20 cellular contexts compared by ENCODE assay signal in genomic region chr6:37480951-37481597, GRCh38. TPM values are rescaled to one million over a fixed set of nuclear protein-coding genes. Genes with fewer than 3 reads are reported as not detected.
DNase-seq lines count a peak whose midpoint lies in the region; ATAC-seq and TF ChIP-seq lines count a peak whose summit lies in the region.
"Had no signal": no experiment of that assay in that cellular context is flagged by ENCODE, and none has a peak within 500 bp of the region (broad histone marks: within the 10 kb centered on the region; RNA-seq: fewer than 3 reads in every experiment).

No MANE protein-coding gene starts in this region.

- H3K27ac Mint-ChIP-seq in activated T-helper 17 cell treated with anti-CD3 and anti-CD28 coated beads, Interleukin-2, amount 50 U/mL, for 72 hours: peak overlapping the region; percentile 10
- H3K27ac Mint-ChIP-seq in CD8-positive, alpha-beta T cell: no peak overlapping the region
- H3K27ac Mint-ChIP-seq: activated B cell treated with CpG ODN at 0.5 μM for 24 hours; activated naive CD8-positive, alpha-beta T cell had no signal

- H3K9ac ChIP-seq in DND-41 (ENCODE audit: low read depth, low read length): no peak overlapping the region

- H3K4me3 ChIP-seq in DND-41 (ENCODE audit: low read depth in 1 of 2, low read length in 2 of 2): no peak overlapping the region
- no peak overlapping the region for H3K4me3 ChIP-seq in CD8-positive, alpha-beta T cell (ENCODE audit: low read depth, low read length)
- H3K4me3 ChIP-seq: breast epithelium, dorsolateral prefrontal cortex, esophagus squamous epithelium, MG63, thoracic aorta had no signal

- H3K4me1 ChIP-seq in DND-41 (ENCODE audit: insufficient read depth, low read length): no peaks in the 10 kb centered on the region
- peaks cover 9% of the 10 kb centered on the region for H3K4me1 ChIP-seq in CD8-positive, alpha-beta T cell (ENCODE audit: insufficient read depth, low read length)
- H3K4me1 ChIP-seq: breast epithelium had no signal

- intact Hi-C loops in CD8-positive, alpha-beta T cell (cut with DNase I, micrococcal nuclease): loop anchor here in 1 of 2 experiments (5.0 to 10.0 kb wide), 2 partner anchors 99 to 1194 kb away; no protein-coding TSS in a partner anchor

- peaks cover 5% of the 10 kb centered on the region for H3K4me1 Mint-ChIP-seq in activated T-helper 17 cell treated with anti-CD3 and anti-CD28 coated beads, Interleukin-2, amount 50 U/mL, for 72 hours
- peaks cover 1% of the 10 kb centered on the region for H3K4me1 Mint-ChIP-seq in CD8-positive, alpha-beta T cell (ENCODE audit: low read depth)
- H3K4me1 Mint-ChIP-seq: activated B cell treated with CpG ODN at 0.5 μM for 24 hours had no signal

- CTCF ChIA-PET in CD8-positive, alpha-beta T cell (lab: Charles Lee): interaction anchor here (0.8 to 10.0 kb wide), 5 partner anchors 9 to 211 kb away, joined by 3 to 191 read pairs (median 5); no protein-coding TSS in a partner anchor

- no peaks in the 10 kb centered on the region for H3K27me3 Mint-ChIP-seq in activated T-helper 17 cell treated with anti-CD3 and anti-CD28 coated beads, Interleukin-2, amount 50 U/mL, for 72 hours
- no peaks in the 10 kb centered on the region for H3K27me3 Mint-ChIP-seq in CD8-positive, alpha-beta T cell (ENCODE audit: low read depth)
- H3K27me3 Mint-ChIP-seq: activated B cell treated with CpG ODN at 0.5 μM for 24 hours; activated naive CD8-positive, alpha-beta T cell had no signal

- no peak overlapping the region for H2AFZ ChIP-seq in DND-41 (ENCODE audit: low read depth, low read length)

- peaks cover 2% of the 10 kb centered on the region for H3K79me2 ChIP-seq in DND-41 (ENCODE audit: insufficient read depth, low read length)

- no peaks in the 10 kb centered on the region for H3K9me3 Mint-ChIP-seq in activated T-helper 17 cell treated with anti-CD3 and anti-CD28 coated beads, Interleukin-2, amount 50 U/mL, for 72 hours
- H3K9me3 Mint-ChIP-seq in CD8-positive, alpha-beta T cell: no peaks in the 10 kb centered on the region
- H3K9me3 Mint-ChIP-seq: activated B cell treated with CpG ODN at 0.5 μM for 24 hours had no signal

- H3K4me2 ChIP-seq in DND-41 (ENCODE audit: insufficient read depth, low read length): no peak overlapping the region

- H4K20me1 ChIP-seq in DND-41 (ENCODE audit: insufficient read depth, low read length): peaks cover 24% of the 10 kb centered on the region

- POLR2A ChIA-PET in CD8-positive, alpha-beta T cell (lab: Charles Lee): no interaction called here

- peaks cover 75% of the 10 kb centered on the region for H3K36me3 Mint-ChIP-seq in activated T-helper 17 cell treated with anti-CD3 and anti-CD28 coated beads, Interleukin-2, amount 50 U/mL, for 72 hours (ENCODE audit: low read depth)
- H3K36me3 Mint-ChIP-seq in CD8-positive, alpha-beta T cell: peaks cover 68% of the 10 kb centered on the region
- H3K36me3 Mint-ChIP-seq: activated naive CD8-positive, alpha-beta T cell had no signal

- H3K36me3 ChIP-seq in DND-41 (ENCODE audit: insufficient read depth, low read length): peaks cover 91% of the 10 kb centered on the region
- peaks cover 39% of the 10 kb centered on the region for H3K36me3 ChIP-seq in CD8-positive, alpha-beta T cell (ENCODE audit: insufficient read depth, low read length)
- H3K36me3 ChIP-seq: breast epithelium had no signal

- no peaks in the 10 kb centered on the region for H3K9me3 ChIP-seq in DND-41 (ENCODE audit: insufficient read depth, low read length, severe bottlenecking)
- H3K9me3 ChIP-seq in CD8-positive, alpha-beta T cell (ENCODE audit: low read length): no peaks in the 10 kb centered on the region
- H3K9me3 ChIP-seq: breast epithelium, esophagus squamous epithelium, MG63, thoracic aorta had no signal

- H3K4me3 Mint-ChIP-seq in activated T-helper 17 cell treated with anti-CD3 and anti-CD28 coated beads, Interleukin-2, amount 50 U/mL, for 72 hours: no peak overlapping the region
- H3K4me3 Mint-ChIP-seq in CD8-positive, alpha-beta T cell: no peak overlapping the region
- H3K4me3 Mint-ChIP-seq: activated B cell treated with CpG ODN at 0.5 μM for 24 hours; activated naive CD8-positive, alpha-beta T cell had no signal

- ATAC-seq in DND-41 (ENCODE audit: insufficient read depth, low read depth): no peak
- no peak for ATAC-seq in activated T-helper 17 cell treated with anti-CD3 and anti-CD28 coated beads, Interleukin-2, amount 50 U/mL, for 72 hours (replicated peaks)
- ATAC-seq in GM18868 (IDR thresholded peaks at IDR 0.05; ENCODE audit: unreplicated experiment): no peak
- no peak for ATAC-seq in GM18858 (IDR thresholded peaks at IDR 0.05; ENCODE audit: unreplicated experiment)
- ATAC-seq in CD8-positive, alpha-beta T cell: no peak

- TF ChIP-seq CTCF in DND-41 (IDR thresholded peaks at IDR 0.05; ENCODE audit: borderline replicate concordance, extremely low read depth, low read length, poor library complexity, severe bottlenecking): peak; percentile 12
- no peak for TF ChIP-seq CTCF in CD8-positive, alpha-beta T cell (IDR thresholded peaks at IDR 0.05)

- H3K27ac ChIP-seq in DND-41 (ENCODE audit: low read length): no peak overlapping the region
- no peak overlapping the region for H3K27ac ChIP-seq in CD8-positive, alpha-beta T cell (ENCODE audit: low read depth, low read length)
- H3K27ac ChIP-seq: breast epithelium, esophagus squamous epithelium, thoracic aorta had no signal

- H3K27me3 ChIP-seq in DND-41 (ENCODE audit: insufficient read depth, low read length, poor library complexity): no peaks in the 10 kb centered on the region
- H3K27me3 ChIP-seq in CD8-positive, alpha-beta T cell (ENCODE audit: insufficient read depth, low read length): no peaks in the 10 kb centered on the region
- H3K27me3 ChIP-seq: breast epithelium, dorsolateral prefrontal cortex, esophagus squamous epithelium, MG63 had no signal

- DNase-seq in DND-41 (no peak), NCI-H1092 (lab: John Stamatoyannopoulos, UW) (peak; percentile 87), iPS-NIHi7 (ENCODE audit: extremely low spot score) (peak; percentile 36)
- no peak for DNase-seq in CD8-positive, alpha-beta T cell
- DNase-seq: activated B cell treated with CpG ODN at 0.5 μM for 24 hours; dorsolateral prefrontal cortex; esophagus squamous epithelium; kidney glomerular epithelial cell; MG63; midbrain; NCI-H2171; NK-92 treated with Interleukin-12 subunit alpha and Interleukin-12 subunit beta, amount 100 ng/mL, for 24 hours; occipital lobe; stimulated activated CD4-positive, alpha-beta T cell treated with anti-CD3 and anti-CD28 coated beads, Interleukin-4, amount 100 ng/mL, for 1 hour had no signal

RNA-seq across cellular contexts. Expression of gene CCDC167, which starts 18.6 kb away (rescaled TPM):
- total RNA-seq in activated T-helper 17 cell treated with anti-CD3 and anti-CD28 coated beads, Interleukin-2, amount 50 U/mL, for 72 hours: 10 to 100 TPM; 39.2 to 78.5 TPM
- 1 to 10 TPM; 5.4 to 6.2 TPM for total RNA-seq in CD8-positive, alpha-beta T cell

RNA-seq across cellular contexts. Expression of gene CMTR1, which starts 48.1 kb away (rescaled TPM):
- total RNA-seq in activated T-helper 17 cell treated with anti-CD3 and anti-CD28 coated beads, Interleukin-2, amount 50 U/mL, for 72 hours: 10 to 100 TPM; 37.8 to 51.8 TPM
- total RNA-seq in CD8-positive, alpha-beta T cell: 10 to 100 TPM; 74.8 to 79.5 TPM

Comparison
In these comparisons a context has a peak if more than half of its experiments do, and no peak if none do; other contexts are left out.
1. DNase-seq: peak in NCI-H1092 (single experiment) and iPS-NIHi7 (single experiment); none in DND-41 (single experiment) and CD8-positive, alpha-beta T cell (0 of 7).
2. RNA of gene CCDC167, which starts 18.6 kb away (total RNA-seq): 39.2 to 78.5 TPM in activated T-helper 17 cell treated with anti-CD3 and anti-CD28 coated beads, Interleukin-2, amount 50 U/mL, for 72 hours; 5.4 to 6.2 TPM in CD8-positive, alpha-beta T cell; every median in the first group is over 4 times any median in the second.